8 cellular contexts compared by ENCODE assay signal in genomic region chr3:117603097-117603496, GRCh38.
DNase-seq lines count a peak whose midpoint lies in the region; ATAC-seq and TF ChIP-seq lines count a peak whose summit lies in the region.

No MANE protein-coding gene starts in this region.

- no peaks in the 10 kb centered on the region for H3K9me3 ChIP-seq in BLaER1 treated with 17β-estradiol and CSF1 and Interleukin-3, amounts not matched to agents 10 nM and 100 nM (replicated peaks in 1 of 11)
- H3K9me3 ChIP-seq in hepatocyte (ENCODE audit: low read depth), result no peaks in the 10 kb centered on the region

- no peak for TF ChIP-seq CTCF in hepatocyte (IDR thresholded peaks at IDR 0.05; ENCODE audit: poor library complexity)

- ATAC-seq in GM19395 (IDR thresholded peaks at IDR 0.05; ENCODE audit: unreplicated experiment) (peak; percentile 83), HG02943 (IDR thresholded peaks at IDR 0.05; ENCODE audit: low read depth, unreplicated experiment) (peak; percentile 75)

- H3K4me3 ChIP-seq in BLaER1 treated with 17β-estradiol and CSF1 and Interleukin-3, amounts not matched to agents 10 nM and 100 nM, result no peak overlapping the region
- H3K4me3 ChIP-seq in hepatocyte, result no peak overlapping the region

- no peaks in the 10 kb centered on the region for H3K9me2 ChIP-seq in hepatocyte (replicated peaks; ENCODE audit: insufficient read depth)

- no peaks in the 10 kb centered on the region for H3K36me3 ChIP-seq in BLaER1 treated with 17β-estradiol and CSF1 and Interleukin-3, amounts not matched to agents 10 nM and 100 nM
- H3K36me3 ChIP-seq in hepatocyte (replicated peaks; ENCODE audit: insufficient read depth, low read depth), result no peaks in the 10 kb centered on the region

- peak; percentile 77 for DNase-seq in NOMO-1 treated with DMSO at 0.1 percent for 48 hours (lab: John Stamatoyannopoulos, UW; ENCODE audit: unreplicated experiment)
- DNase-seq in NK-92 (lab: John Stamatoyannopoulos, UW; ENCODE audit: unreplicated experiment), result no peak
- DNase-seq in hepatocyte (ENCODE audit: low spot score), result no peak
- DNase-seq in stimulated activated CD4-positive, alpha-beta T cell treated with anti-CD3 and anti-CD28 coated beads, Interleukin-4, amount 100 ng/mL, for 1 hour, result no peak
- no peak for DNase-seq in putamen (ENCODE audit: low spot score)

- H4K20me1 ChIP-seq in BLaER1 treated with 17β-estradiol and CSF1 and Interleukin-3, amounts not matched to agents 10 nM and 100 nM, result no peaks in the 10 kb centered on the region
- no peaks in the 10 kb centered on the region for H4K20me1 ChIP-seq in hepatocyte (ENCODE audit: insufficient read depth, poor library complexity, severe bottlenecking)

- H3K4me2 ChIP-seq in BLaER1 treated with 17β-estradiol and CSF1 and Interleukin-3, amounts not matched to agents 10 nM and 100 nM, result peak overlapping the region; percentile 43 to 78 (median 68)
- no peak overlapping the region for H3K4me2 ChIP-seq in hepatocyte

- H2AFZ ChIP-seq in hepatocyte, result no peak overlapping the region

- no peak overlapping the region; a peak in 1 of 22 replicates for H3K9ac ChIP-seq in BLaER1 treated with 17β-estradiol and CSF1 and Interleukin-3, amounts not matched to agents 10 nM and 100 nM

- H3K27ac ChIP-seq in BLaER1 treated with 17β-estradiol and CSF1 and Interleukin-3, amounts not matched to agents 10 nM and 100 nM, result peak overlapping the region in 6 of 11 experiments; percentile 6 to 59 (median 30); a peak in 7 of 22 replicates
- H3K27ac ChIP-seq in hepatocyte, result no peak overlapping the region

- WGBS in hepatocyte (ENCODE audit: low lambda C conversion rate, missing lambda C conversion rate), result 52% methylated on average over 3 of the region's 3 CpGs

- H3K4me1 ChIP-seq in BLaER1 treated with 17β-estradiol and CSF1 and Interleukin-3, amounts not matched to agents 10 nM and 100 nM, result peaks cover 13 to 35% (median 25%) of the 10 kb centered on the region in 10 experiments
- H3K4me1 ChIP-seq in hepatocyte (ENCODE audit: insufficient read depth), result no peaks in the 10 kb centered on the region

- no peaks in the 10 kb centered on the region for H3K79me2 ChIP-seq in hepatocyte

- peaks cover 0 to 10% (median 0%) of the 10 kb centered on the region in 11 experiments; a peak in 1 of 22 replicates for H3K27me3 ChIP-seq in BLaER1 treated with 17β-estradiol and CSF1 and Interleukin-3, amounts not matched to agents 10 nM and 100 nM
- no peaks in the 10 kb centered on the region for H3K27me3 ChIP-seq in hepatocyte
